In genomic region chr14:77032854-77033621, GRCh38 we compare ENCODE assay signal across 8 cellular contexts. TPM values are rescaled to one million over a fixed set of nuclear protein-coding genes. Genes with fewer than 3 reads are reported as not detected.
DNase-seq lines count a peak whose midpoint lies in the region; ATAC-seq and TF ChIP-seq lines count a peak whose summit lies in the region.

No MANE protein-coding gene starts in this region.

- peak overlapping the region; percentile 71 to 84 for H3K4me3 ChIP-seq in CD4-positive, alpha-beta memory T cell (ENCODE audit: low read length in 2 of 2)
- H3K4me3 ChIP-seq in astrocyte of the cerebellum (ENCODE audit: low read depth, low read length) (peak overlapping the region; percentile 43), rectal smooth muscle tissue (ENCODE audit: low read length) (peak overlapping the region; percentile 86)

- peaks cover 0 to 4% (median 0%) of the 10 kb centered on the region in 8 donors for H3K9me3 Mint-ChIP-seq in CD4-positive, alpha-beta memory T cell
- no peaks in the 10 kb centered on the region for H3K9me3 Mint-ChIP-seq in T-helper 2 cell treated with Interferon-gamma antibody and Interleukin-4, amounts not matched to agents 5 μg/mL and 100 μg/mL, for 36 hours

- DNase-seq in CD4-positive, alpha-beta memory T cell: peak; percentile 69 to 89 (median 71)
- peak; percentile 99 for DNase-seq in HCEC 1CT
- peak; percentile 92 for DNase-seq in NCI-H187 (lab: John Stamatoyannopoulos, UW)
- peak; percentile 76 for DNase-seq in T-helper 2 cell treated with Interferon-gamma antibody and Interleukin-4, amounts not matched to agents 5 μg/mL and 100 μg/mL, for 36 hours (ENCODE audit: low spot score)
- DNase-seq in astrocyte of the cerebellum (ENCODE audit: low read depth): peak; percentile 94
- peak; percentile 95 for DNase-seq in hepatic stellate cell (ENCODE audit: low spot score)

- peaks cover 0 to 17% of the 10 kb centered on the region in 2 donors for H3K36me3 Mint-ChIP-seq in CD4-positive, alpha-beta memory T cell
- H3K36me3 Mint-ChIP-seq in T-helper 2 cell treated with Interferon-gamma antibody and Interleukin-4, amounts not matched to agents 5 μg/mL and 100 μg/mL, for 36 hours (ENCODE audit: low read depth): peaks cover 6% of the 10 kb centered on the region

- no peak for ATAC-seq in GM21619 (IDR thresholded peaks at IDR 0.05; ENCODE audit: unreplicated experiment)

- H3K9me3 ChIP-seq in CD4-positive, alpha-beta memory T cell (ENCODE audit: control insufficient read depth in 1 of 2, low read length in 2 of 2): no peaks in the 10 kb centered on the region

- H3K27ac Mint-ChIP-seq in CD4-positive, alpha-beta memory T cell: peak overlapping the region; percentile 94 to 99 (median 98)
- H3K27ac Mint-ChIP-seq in T-helper 2 cell treated with Interferon-gamma antibody and Interleukin-4, amounts not matched to agents 5 μg/mL and 100 μg/mL, for 36 hours: peak overlapping the region; percentile 95

- H3K9ac ChIP-seq in rectal smooth muscle tissue (ENCODE audit: low read length): peak overlapping the region; percentile 96

- POLR2A ChIA-PET in CD4-positive, alpha-beta memory T cell (lab: Charles Lee; ENCODE audit: partially characterized antibody): interaction anchor here (0.6 to 15.3 kb wide), 18 partner anchors 9 to 165 kb away, joined by 3 to 456 read pairs (median 6); no protein-coding TSS in a partner anchor

- peak overlapping the region; percentile 98 for H3K27ac ChIP-seq in CD4-positive, alpha-beta memory T cell (ENCODE audit: low read depth, low read length)
- peak overlapping the region; percentile 100 for H3K27ac ChIP-seq in rectal smooth muscle tissue (ENCODE audit: low read depth, low read length)

- H3K27me3 Mint-ChIP-seq in CD4-positive, alpha-beta memory T cell: no peaks in the 10 kb centered on the region
- H3K27me3 Mint-ChIP-seq in T-helper 2 cell treated with Interferon-gamma antibody and Interleukin-4, amounts not matched to agents 5 μg/mL and 100 μg/mL, for 36 hours (ENCODE audit: low read depth): no peaks in the 10 kb centered on the region

- peak overlapping the region; percentile 91 to 94 (median 92) for H3K4me3 Mint-ChIP-seq in CD4-positive, alpha-beta memory T cell
- H3K4me3 Mint-ChIP-seq in T-helper 2 cell treated with Interferon-gamma antibody and Interleukin-4, amounts not matched to agents 5 μg/mL and 100 μg/mL, for 36 hours: peak overlapping the region; percentile 94

- no peaks in the 10 kb centered on the region for H3K36me3 ChIP-seq in CD4-positive, alpha-beta memory T cell (ENCODE audit: insufficient read depth, low read length)
- no peaks in the 10 kb centered on the region for H3K36me3 ChIP-seq in rectal smooth muscle tissue (ENCODE audit: control insufficient read depth, insufficient read depth, low read length)

- H3K4me1 Mint-ChIP-seq in CD4-positive, alpha-beta memory T cell: peaks cover 48 to 82% (median 66%) of the 10 kb centered on the region in 4 donors
- peaks cover 61% of the 10 kb centered on the region for H3K4me1 Mint-ChIP-seq in T-helper 2 cell treated with Interferon-gamma antibody and Interleukin-4, amounts not matched to agents 5 μg/mL and 100 μg/mL, for 36 hours (ENCODE audit: low read depth)

- H3K4me1 ChIP-seq in CD4-positive, alpha-beta memory T cell (ENCODE audit: insufficient read depth, low read length): peaks cover 86% of the 10 kb centered on the region
- peaks cover 47% of the 10 kb centered on the region for H3K4me1 ChIP-seq in rectal smooth muscle tissue (ENCODE audit: control insufficient read depth, insufficient read depth, low read length)

- no peaks in the 10 kb centered on the region for H3K27me3 ChIP-seq in CD4-positive, alpha-beta memory T cell (ENCODE audit: insufficient read depth, low read length)
- no peaks in the 10 kb centered on the region for H3K27me3 ChIP-seq in rectal smooth muscle tissue (ENCODE audit: control insufficient read depth, insufficient read depth, low read length)

- in situ Hi-C loops in astrocyte of the cerebellum (cut with HindIII; ENCODE audit: low sequenced_read_pairs): no loop called here

- CTCF ChIA-PET in CD4-positive, alpha-beta memory T cell (lab: Charles Lee; ENCODE audit: partially characterized antibody): interaction anchor here (0.7 to 8.8 kb wide), 13 partner anchors 8 to 157 kb away, joined by 3 to 65 read pairs (median 5); no protein-coding TSS in a partner anchor

- TF ChIP-seq CTCF in astrocyte of the cerebellum (IDR thresholded peaks at IDR 0.05; ENCODE audit: low read depth, low read length, missing control alignments): peak; percentile 11

- intact Hi-C loops in CD4-positive, alpha-beta memory T cell (cut with micrococcal nuclease): loop anchor here (1.0 kb wide), 3 partner anchors 7 to 120 kb away; no protein-coding TSS in a partner anchor

RNA-seq across cellular contexts. Expression of gene IRF2BPL, which starts 4.5 kb away (rescaled TPM):
- total RNA-seq in CD4-positive, alpha-beta memory T cell: 10 to 100 TPM; 36.6 to 37.7 TPM
- polyA plus RNA-seq in CD4-positive, alpha-beta memory T cell: 1 to 10 TPM; 1.2 to 3.8 TPM
